ENCODE assay signal across 27 cellular contexts in genomic region chr3:88044411-88044810, GRCh38.
"Had no signal": no experiment of that assay in that cellular context is flagged by ENCODE, and none has a peak within 500 bp of the region (broad histone marks: within the 10 kb centered on the region; RNA-seq: fewer than 3 reads in every experiment).

No MANE protein-coding gene starts in this region.

- H2AFZ ChIP-seq: neural progenitor cell had no signal

- ATAC-seq: effector memory CD8-positive, alpha-beta T cell; heart left ventricle; naive thymus-derived CD8-positive, alpha-beta T cell; right cardiac atrium; stimulated activated naive B cell treated with anti-CD40 and anti-IgM and Interleukin-4, amounts not matched to agents 10 μg/mL and 1 μg/mL and 100 μg/mL, for 72 hours had no signal

- FAIRE-seq: astrocyte had no signal

- H3K9ac ChIP-seq: neural progenitor cell, SK-N-SH had no signal

- H3K27ac ChIP-seq: adrenal gland, brain microvascular endothelial cell, coronary artery, heart left ventricle, neural progenitor cell, transverse colon had no signal

- H3K4me1 Mint-ChIP-seq: activated B cell treated with CpG ODN at 0.5 μM for 24 hours, neural progenitor cell had no signal

- H3K9me3 Mint-ChIP-seq: activated B cell treated with CpG ODN at 0.5 μM for 24 hours; activated T-helper 1 cell treated with anti-CD3 and anti-CD28 coated beads, Interleukin-12 subunit alpha, Interleukin-12 subunit beta, Interleukin-2, Interleukin-4 antibody, amounts not matched to agents 30 ng/mL and 10 ng/mL and 1 ng/mL, durations not matched to agents 14 hours and 24 hours and 36 hours; effector memory CD8-positive, alpha-beta T cell; naive thymus-derived CD8-positive, alpha-beta T cell; neural progenitor cell; stimulated activated naive B cell treated with anti-CD40 and anti-IgM and Interleukin-4, amounts not matched to agents 10 μg/mL and 1 μg/mL and 100 μg/mL, for 72 hours; T-helper 1 cell treated with Interleukin-12 subunit alpha and Interleukin-12 subunit beta and Interleukin-4 antibody, amounts not matched to agents 30 μg/mL and 1 μg/mL, for 36 hours had no signal

- H3K4me2 ChIP-seq: neural progenitor cell, SK-N-SH had no signal

- H3K4me1 ChIP-seq: heart left ventricle, transverse colon had no signal

- H3K36me3 ChIP-seq: adrenal gland, brain microvascular endothelial cell, heart left ventricle, neural progenitor cell, transverse colon had no signal

- H3K4me3 ChIP-seq: adrenal gland, coronary artery, heart left ventricle, neural progenitor cell, transverse colon had no signal

- H3K27me3 Mint-ChIP-seq: activated B cell treated with CpG ODN at 0.5 μM for 24 hours; activated naive CD8-positive, alpha-beta T cell; effector memory CD8-positive, alpha-beta T cell; stimulated activated naive B cell treated with anti-CD40 and anti-IgM and Interleukin-4, amounts not matched to agents 10 μg/mL and 1 μg/mL and 100 μg/mL, for 72 hours had no signal

- H3K9me3 ChIP-seq: adrenal gland, heart left ventricle, SK-N-SH, transverse colon had no signal

- DNase-seq: activated B cell treated with CpG ODN at 0.5 μM for 24 hours; activated CD4-positive, alpha-beta T cell treated with anti-CD3 and anti-CD28 coated beads, Interleukin-2, amount 50 U/mL, for 1 hour; activated CD8-positive, alpha-beta memory T cell treated with anti-CD3 and anti-CD28 coated beads, Interleukin-2, amount 50 U/mL, for 4 hours; activated gamma-delta T cell; activated T-cell treated with anti-CD3 and anti-CD28 coated beads, Interleukin-2, amount 50 U/mL, for 1 hour; adrenal gland; brain microvascular endothelial cell; effector memory CD8-positive, alpha-beta T cell; foreskin fibroblast; heart left ventricle; midbrain; naive thymus-derived CD8-positive, alpha-beta T cell; occipital lobe; right cardiac atrium; SK-N-SH; stimulated activated CD4-positive, alpha-beta T cell treated with anti-CD3 and anti-CD28 coated beads, Interleukin-15, amount 100 ng/mL, for 24 hours; stimulated activated CD4-positive, alpha-beta T cell treated with anti-CD3 and anti-CD28 coated beads, Interleukin-2, amount 100 ng/mL, for 24 hours; stimulated activated naive B cell treated with anti-CD40 and anti-IgM and Interleukin-4, amounts not matched to agents 10 μg/mL and 1 μg/mL and 100 μg/mL, for 72 hours; SW 1271; T1000; transverse colon had no signal

- H3K27me3 ChIP-seq: adrenal gland, brain microvascular endothelial cell, heart left ventricle, neural progenitor cell, transverse colon had no signal

- H3K36me3 Mint-ChIP-seq: activated naive CD8-positive, alpha-beta T cell; naive thymus-derived CD8-positive, alpha-beta T cell; neural progenitor cell; stimulated activated naive B cell treated with anti-CD40 and anti-IgM and Interleukin-4, amounts not matched to agents 10 μg/mL and 1 μg/mL and 100 μg/mL, for 72 hours had no signal

- H3K27ac Mint-ChIP-seq: activated B cell treated with CpG ODN at 0.5 μM for 24 hours; activated naive CD8-positive, alpha-beta T cell; activated T-helper 1 cell treated with anti-CD3 and anti-CD28 coated beads, Interleukin-12 subunit alpha, Interleukin-12 subunit beta, Interleukin-2, Interleukin-4 antibody, amounts not matched to agents 30 ng/mL and 10 ng/mL and 1 ng/mL, durations not matched to agents 14 hours and 24 hours and 36 hours; effector memory CD8-positive, alpha-beta T cell; neural progenitor cell; stimulated activated naive B cell treated with anti-CD40 and anti-IgM and Interleukin-4, amounts not matched to agents 10 μg/mL and 1 μg/mL and 100 μg/mL, for 72 hours; T-helper 1 cell treated with Interleukin-12 subunit alpha and Interleukin-12 subunit beta and Interleukin-4 antibody, amounts not matched to agents 30 μg/mL and 1 μg/mL, for 36 hours had no signal

- H3K4me3 Mint-ChIP-seq: activated B cell treated with CpG ODN at 0.5 μM for 24 hours; activated naive CD8-positive, alpha-beta T cell; activated T-helper 1 cell treated with anti-CD3 and anti-CD28 coated beads, Interleukin-12 subunit alpha, Interleukin-12 subunit beta, Interleukin-2, Interleukin-4 antibody, amounts not matched to agents 30 ng/mL and 10 ng/mL and 1 ng/mL, durations not matched to agents 14 hours and 24 hours and 36 hours; effector memory CD8-positive, alpha-beta T cell; naive thymus-derived CD8-positive, alpha-beta T cell; neural progenitor cell; stimulated activated naive B cell treated with anti-CD40 and anti-IgM and Interleukin-4, amounts not matched to agents 10 μg/mL and 1 μg/mL and 100 μg/mL, for 72 hours; T-helper 1 cell treated with Interleukin-12 subunit alpha and Interleukin-12 subunit beta and Interleukin-4 antibody, amounts not matched to agents 30 μg/mL and 1 μg/mL, for 36 hours had no signal
